ENCODE assay signal across 1 cellular context in genomic region chr1:233341117-233341516, GRCh38.
TF ChIP-seq lines count a peak whose summit lies in the region.

No MANE protein-coding gene starts in this region.

TF ChIP-seq in HCT116, 20 proteins besides CTCF, POLR2A, EP300 and RAD21 (continued from another document):
- TF ChIP-seq REST (IDR thresholded peaks at IDR 0.05; ENCODE audit: low read depth) (no peak), ZNF274 (IDR thresholded peaks at IDR 0.05; ENCODE audit: low read depth, low read length) (no peak), FOSL1 (IDR thresholded peaks at IDR 0.05; ENCODE audit: low read depth) (no peak), EZH2 (IDR thresholded peaks at IDR 0.05) (no peak), SRF (IDR thresholded peaks at IDR 0.05; ENCODE audit: low read depth) (no peak)
